38 cellular contexts compared by ENCODE assay signal in the genomic region with DNA sequence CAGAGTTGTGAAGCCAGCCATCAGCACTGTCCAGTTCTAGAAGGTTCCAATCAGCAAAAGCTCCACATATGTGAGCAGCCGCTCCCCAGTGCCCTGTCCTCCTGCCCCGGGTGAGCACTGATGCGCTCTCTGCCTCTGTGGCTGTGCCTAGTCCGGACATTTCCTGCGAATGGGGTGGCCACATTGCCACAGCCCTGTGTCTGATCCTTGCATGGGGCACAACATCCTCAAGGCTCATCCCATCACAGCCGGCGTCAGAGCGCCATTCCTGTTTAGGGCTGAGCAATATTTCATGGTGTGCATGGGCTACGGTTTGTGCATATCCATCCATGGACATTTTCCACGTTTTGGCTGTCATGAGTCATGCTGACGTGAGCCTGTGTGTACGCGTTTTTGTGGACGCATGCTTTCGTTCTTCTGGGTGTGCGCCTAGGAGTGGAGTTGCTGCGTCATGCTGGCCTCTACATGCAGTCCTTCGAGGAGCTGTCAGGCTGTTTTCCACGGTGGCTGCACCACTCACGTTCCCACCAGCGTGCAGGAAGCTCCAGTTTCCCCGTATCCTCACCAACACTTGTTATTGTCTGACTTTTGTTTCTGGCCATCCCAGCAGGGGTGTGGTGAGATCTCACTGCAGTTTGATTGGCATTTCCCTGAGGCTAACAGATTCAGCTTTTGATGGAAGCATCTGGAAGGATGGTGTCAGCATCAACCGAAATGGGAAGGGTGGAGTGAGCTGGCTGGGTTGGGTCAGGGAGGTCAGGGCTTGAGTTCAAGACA. TPM values are rescaled to one million over a fixed set of nuclear protein-coding genes. Genes with fewer than 3 reads are reported as not detected.
"Had no signal": no experiment of that assay in that cellular context is flagged by ENCODE, and none has a peak within 500 bp of the region (broad histone marks: within the 10 kb centered on the region; RNA-seq: fewer than 3 reads in every experiment).

No MANE protein-coding gene starts in this region.

- DNase-seq: activated B cell treated with CpG ODN at 0.5 μM for 24 hours; activated CD4-positive, alpha-beta T cell treated with anti-CD3 and anti-CD28 coated beads, Interleukin-2, amount 50 U/mL, for 1 hour; activated CD8-positive, alpha-beta T cell treated with anti-CD3 and anti-CD28 coated beads for 36 hours; activated gamma-delta T cell treated with Interleukin-2 at 50 U/mL for 16 hours; activated T-cell treated with anti-CD3 and anti-CD28 coated beads, Interleukin-2, amount 50 U/mL, for 4 hours; anterior cingulate cortex; cerebellar nuclear complex; effector memory CD8-positive, alpha-beta T cell; head of caudate nucleus; hypothalamus; immature natural killer cell; ovary; sigmoid colon; small intestine; stimulated activated CD4-positive, alpha-beta T cell treated with anti-CD3 and anti-CD28 coated beads, Interleukin-1b, Interleukin-23, amount 100 ng/mL, for 48 hours; stimulated activated CD4-positive, alpha-beta T cell treated with anti-CD3 and anti-CD28 coated beads, Interleukin-4, amount 100 ng/mL, for 4 hours; stimulated activated CD8-positive, alpha-beta memory T cell treated with anti-CD3 and anti-CD28 coated beads, Interleukin-4, amount 100 ng/mL, for 48 hours; stimulated activated naive CD8-positive, alpha-beta T cell treated with anti-CD3 and anti-CD28 coated beads, Interleukin-15, amount 100 ng/mL, for 72 hours; substantia nigra; T-helper 2 cell had no signal

- H3K4me1 ChIP-seq: gastroesophageal sphincter, sigmoid colon, upper lobe of left lung had no signal

- ATAC-seq: activated CD8-positive, alpha-beta T cell treated with anti-CD3 and anti-CD28 coated beads for 36 hours; activated naive CD4-positive, alpha-beta T cell treated with anti-CD3 and anti-CD28 coated beads, Interleukin-2, amount 50 U/mL, for 72 hours; activated T-cell treated with anti-CD3 and anti-CD28 coated beads, Interleukin-2, amount 50 U/mL, for 4 hours; activated T-helper 17 cell treated with anti-CD3 and anti-CD28 coated beads, Interleukin-2, amount 50 U/mL, for 72 hours; effector memory CD8-positive, alpha-beta T cell; gastroesophageal sphincter; stimulated activated memory B cell treated with anti-CD40 and anti-IgM and Interleukin-4, amounts not matched to agents 10 μg/mL and 1 μg/mL and 100 μg/mL, for 72 hours; stimulated activated naive CD8-positive, alpha-beta T cell treated with anti-CD3 and anti-CD28 coated beads, Interleukin-15, amount 100 ng/mL, for 72 hours had no signal

- H3K27me3 Mint-ChIP-seq: activated CD8-positive, alpha-beta T cell treated with anti-CD3 and anti-CD28 coated beads for 36 hours; activated T-helper 17 cell treated with anti-CD3 and anti-CD28 coated beads, Interleukin-2, amount 50 U/mL, for 72 hours; progenitor cell of endocrine pancreas had no signal

- H3K4me3 Mint-ChIP-seq: activated B cell treated with CpG ODN at 0.5 μM for 24 hours; activated CD8-positive, alpha-beta T cell treated with anti-CD3 and anti-CD28 coated beads for 36 hours; activated T-cell treated with anti-CD3 and anti-CD28 coated beads, Interleukin-2, amount 50 U/mL, for 4 hours; activated T-helper 17 cell treated with anti-CD3 and anti-CD28 coated beads, Interleukin-2, amount 50 U/mL, for 72 hours; brain; effector memory CD8-positive, alpha-beta T cell; immature natural killer cell; nephron; stimulated activated memory B cell treated with anti-CD40 and anti-IgM and Interleukin-4, amounts not matched to agents 10 μg/mL and 1 μg/mL and 100 μg/mL, for 72 hours; stimulated activated naive CD8-positive, alpha-beta T cell treated with anti-CD3 and anti-CD28 coated beads, Interleukin-15, amount 100 ng/mL, for 72 hours had no signal

- H3K27ac ChIP-seq: cardiac muscle cell, coronary artery, gastroesophageal sphincter, ovary, sigmoid colon, upper lobe of left lung had no signal

- H3K27me3 ChIP-seq: cardiac muscle cell, ovary, upper lobe of left lung had no signal

- H3K36me3 ChIP-seq: cardiac muscle cell, gastroesophageal sphincter, ovary, sigmoid colon, upper lobe of left lung had no signal

- FAIRE-seq: endothelial cell of umbilical vein, small intestine had no signal

- H3K9me3 Mint-ChIP-seq: activated CD8-positive, alpha-beta T cell treated with anti-CD3 and anti-CD28 coated beads for 36 hours; activated naive CD4-positive, alpha-beta T cell treated with anti-CD3 and anti-CD28 coated beads, Interleukin-2, amount 50 U/mL, for 72 hours; activated T-cell treated with anti-CD3 and anti-CD28 coated beads, Interleukin-2, amount 50 U/mL, for 4 hours; activated T-helper 17 cell treated with anti-CD3 and anti-CD28 coated beads, Interleukin-2, amount 50 U/mL, for 72 hours; effector memory CD8-positive, alpha-beta T cell; immature natural killer cell; stimulated activated naive CD8-positive, alpha-beta T cell treated with anti-CD3 and anti-CD28 coated beads, Interleukin-15, amount 100 ng/mL, for 72 hours had no signal

- H3K4me1 Mint-ChIP-seq: activated B cell treated with CpG ODN at 0.5 μM for 24 hours; activated T-helper 17 cell treated with anti-CD3 and anti-CD28 coated beads, Interleukin-2, amount 50 U/mL, for 72 hours; brain; immature natural killer cell; nephron; stimulated activated memory B cell treated with anti-CD40 and anti-IgM and Interleukin-4, amounts not matched to agents 10 μg/mL and 1 μg/mL and 100 μg/mL, for 72 hours had no signal

- H3K4me3 ChIP-seq: cardiac muscle cell, coronary artery, gastroesophageal sphincter, ovary, sigmoid colon, upper lobe of left lung had no signal

- H3K36me3 Mint-ChIP-seq: activated naive CD4-positive, alpha-beta T cell treated with anti-CD3 and anti-CD28 coated beads, Interleukin-2, amount 50 U/mL, for 72 hours; brain; immature natural killer cell; stimulated activated memory B cell treated with anti-CD40 and anti-IgM and Interleukin-4, amounts not matched to agents 10 μg/mL and 1 μg/mL and 100 μg/mL, for 72 hours had no signal

- H3K9me3 ChIP-seq: gastroesophageal sphincter, ovary, sigmoid colon, upper lobe of left lung had no signal

- H3K27ac Mint-ChIP-seq: activated B cell treated with CpG ODN at 0.5 μM for 24 hours; activated CD8-positive, alpha-beta T cell treated with anti-CD3 and anti-CD28 coated beads for 36 hours; activated naive CD4-positive, alpha-beta T cell treated with anti-CD3 and anti-CD28 coated beads, Interleukin-2, amount 50 U/mL, for 72 hours; activated T-helper 17 cell treated with anti-CD3 and anti-CD28 coated beads, Interleukin-2, amount 50 U/mL, for 72 hours; brain; effector memory CD8-positive, alpha-beta T cell; immature natural killer cell; nephron; progenitor cell of endocrine pancreas; stimulated activated memory B cell treated with anti-CD40 and anti-IgM and Interleukin-4, amounts not matched to agents 10 μg/mL and 1 μg/mL and 100 μg/mL, for 72 hours; stimulated activated naive CD8-positive, alpha-beta T cell treated with anti-CD3 and anti-CD28 coated beads, Interleukin-15, amount 100 ng/mL, for 72 hours had no signal

RNA-seq across cellular contexts. Expression of a gene that starts 9.7 kb away (rescaled TPM):
- total RNA-seq: activated B cell treated with CpG ODN at 0.5 μM for 24 hours; activated CD8-positive, alpha-beta T cell treated with anti-CD3 and anti-CD28 coated beads for 36 hours; activated naive CD4-positive, alpha-beta T cell treated with anti-CD3 and anti-CD28 coated beads, Interleukin-2, amount 50 U/mL, for 72 hours; activated T-cell treated with anti-CD3 and anti-CD28 coated beads, Interleukin-2, amount 50 U/mL, for 4 hours; activated T-helper 17 cell treated with anti-CD3 and anti-CD28 coated beads, Interleukin-2, amount 50 U/mL, for 72 hours; cardiac muscle cell; endothelial cell of umbilical vein; fibroblast of lung; fibroblast of villous mesenchyme; gastroesophageal sphincter; kidney epithelial cell; lung microvascular endothelial cell; mucosa of gallbladder; ovary; progenitor cell of endocrine pancreas; renal cortical epithelial cell; sigmoid colon; upper lobe of left lung had no signal
- polyA plus RNA-seq: cardiac muscle cell, endothelial cell of umbilical vein, esophagus, fibroblast of lung, immature natural killer cell, ovary had no signal

RNA-seq across cellular contexts. Expression of a gene that starts 14.1 kb away (rescaled TPM):
- total RNA-seq: activated B cell treated with CpG ODN at 0.5 μM for 24 hours; activated CD8-positive, alpha-beta T cell treated with anti-CD3 and anti-CD28 coated beads for 36 hours; activated naive CD4-positive, alpha-beta T cell treated with anti-CD3 and anti-CD28 coated beads, Interleukin-2, amount 50 U/mL, for 72 hours; activated T-helper 17 cell treated with anti-CD3 and anti-CD28 coated beads, Interleukin-2, amount 50 U/mL, for 72 hours; endothelial cell of umbilical vein; fibroblast of lung; fibroblast of villous mesenchyme; gastroesophageal sphincter; kidney epithelial cell; lung microvascular endothelial cell; renal cortical epithelial cell; sigmoid colon had no signal
- polyA plus RNA-seq: endothelial cell of umbilical vein, esophagus, fibroblast of lung, immature natural killer cell, ovary had no signal
